19 cellular contexts compared by ENCODE assay signal in the genomic region with DNA sequence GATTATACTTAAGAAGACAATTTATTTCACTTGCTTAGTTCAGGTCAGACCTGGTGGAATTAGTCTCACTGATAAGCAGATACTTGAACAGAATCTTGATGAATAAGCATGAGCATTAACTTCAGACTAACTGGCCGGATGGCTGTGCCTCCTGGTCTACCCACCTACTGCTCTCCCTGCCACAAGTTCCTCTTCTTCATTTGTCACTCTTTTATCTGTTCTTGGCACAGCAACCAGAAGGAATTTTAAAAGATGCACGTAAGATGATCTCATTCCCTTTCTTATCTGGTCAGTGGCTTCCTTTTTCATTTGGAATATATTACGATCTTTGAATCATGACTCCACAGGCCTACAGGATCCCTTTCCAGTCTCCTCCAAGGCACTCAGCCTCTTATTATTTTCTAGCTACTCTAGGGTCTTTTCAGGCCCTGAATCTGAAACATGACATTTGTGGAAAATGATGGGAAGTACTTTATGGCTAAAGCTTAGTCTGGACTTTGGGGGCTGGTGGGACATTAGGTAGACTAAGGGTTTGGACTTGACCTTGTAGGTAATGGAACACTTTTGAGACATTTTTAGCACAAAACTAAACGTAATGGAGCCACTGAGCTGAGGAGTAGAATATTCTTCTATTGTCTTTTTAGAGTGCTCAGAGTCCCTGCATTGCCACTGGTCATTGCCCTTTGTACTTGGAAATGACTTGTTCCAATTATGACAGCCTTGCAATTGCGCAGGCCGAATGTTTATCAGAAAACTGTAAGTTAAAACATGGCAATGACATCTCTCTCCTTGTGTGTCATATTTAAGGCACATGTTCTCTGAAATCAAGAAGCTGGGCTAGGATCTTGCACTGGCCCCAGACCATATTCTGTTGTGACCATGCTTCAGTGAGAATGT. TPM values are rescaled to one million over a fixed set of nuclear protein-coding genes. Genes with fewer than 3 reads are reported as not detected.
A peak's percentile ranks its signal among the peaks of the same experiment; 100 is the strongest.
DNase-seq lines count a peak whose midpoint lies in the region; ATAC-seq, FAIRE-seq and TF ChIP-seq lines count a peak whose summit lies in the region.
"Had no signal": no experiment of that assay in that cellular context is flagged by ENCODE, and none has a peak within 500 bp of the region (broad histone marks: within the 10 kb centered on the region; RNA-seq: fewer than 3 reads in every experiment).

No MANE protein-coding gene starts in this region.

- TF ChIP-seq EP300 in transverse colon (IDR thresholded peaks at IDR 0.05; ENCODE audit: low read depth), result no peak

- in situ Hi-C loops in transverse colon (cut with MboI; ENCODE audit: low pct_ligation_motif_present in 1 of 4, low pct_unique_long_range_greater_than_20kb in 1 of 4, low sequenced_read_pairs in 3 of 4), result no loop called here

- H3K27ac Mint-ChIP-seq in astrocyte (ENCODE audit: unreplicated experiment), result no peak overlapping the region
- H3K27ac Mint-ChIP-seq in nephron, result peak overlapping the region; percentile 22 to 72 (median 44)
- H3K27ac Mint-ChIP-seq: B cell; CD4-positive, alpha-beta memory T cell; HFFc6 had no signal

- TF ChIP-seq POLR2A in transverse colon (IDR thresholded peaks at IDR 0.05), result no peak

- H3K9ac ChIP-seq in astrocyte (ENCODE audit: low read length), result no peak overlapping the region

- peak; percentile 59 for ATAC-seq in SK-N-SH treated with all-trans-retinoic acid at 6 μM for 48 hours

- H4K20me1 ChIP-seq in astrocyte (ENCODE audit: insufficient read depth, low read length), result no peaks in the 10 kb centered on the region

- H3K79me2 ChIP-seq in astrocyte (ENCODE audit: insufficient read depth, low read length), result no peaks in the 10 kb centered on the region

- H3K27ac ChIP-seq in astrocyte (ENCODE audit: low read depth, low read length), result no peak overlapping the region
- no peak overlapping the region for H3K27ac ChIP-seq in transverse colon
- H3K27ac ChIP-seq: SK-N-MC had no signal

- H3K4me1 Mint-ChIP-seq in astrocyte (ENCODE audit: low read depth, unreplicated experiment) (peaks cover 6% of the 10 kb centered on the region), nephron (peaks cover 53% of the 10 kb centered on the region)
- H3K4me1 Mint-ChIP-seq: CD4-positive, alpha-beta memory T cell had no signal

- TF ChIP-seq CTCF in astrocyte (IDR thresholded peaks at IDR 0.05; ENCODE audit: insufficient read depth, low read depth, low read length) (no peak), nephron (IDR thresholded peaks at IDR 0.05; ENCODE audit: unreplicated experiment in 3 of 3) (no peak), transverse colon (IDR thresholded peaks at IDR 0.05) (no peak)

- no peak overlapping the region for H3K4me2 ChIP-seq in astrocyte (ENCODE audit: low read length)

- H3K9me3 ChIP-seq in astrocyte (ENCODE audit: insufficient read depth, low read depth, low read length) (no peaks in the 10 kb centered on the region), transverse colon (no peaks in the 10 kb centered on the region)

- DNase-seq in KG1 (lab: John Stamatoyannopoulos, UW), result peak; percentile 13
- DNase-seq in astrocyte (ENCODE audit: low read depth), result peak; percentile 33
- no peak for DNase-seq in HuH-7 (ENCODE audit: low spot score)
- DNase-seq in transverse colon, result no peak
- DNase-seq in HTR-8/SVneo (ENCODE audit: insufficient read length, low spot score), result no peak
- DNase-seq in NCI-H510A (lab: John Stamatoyannopoulos, UW), result no peak
- DNase-seq: CD4-positive, alpha-beta memory T cell; DMS79 treated with DMSO at 0.1 percent for 48 hours; HFFc6; NCI-H146; NCI-H2227 treated with DMSO at 0.1 percent for 48 hours; NCI-H526 treated with DMSO at 0.1 percent for 48 hours had no signal

- WGBS in transverse colon (ENCODE audit: low coverage in 1 of 2), 2 donors, result 67 to 78% methylated on average over 6 of the region's 6 CpGs

- H3K4me1 ChIP-seq in astrocyte (ENCODE audit: insufficient read depth, low read length) (no peaks in the 10 kb centered on the region), transverse colon (peaks cover 0 to 13% (median 5%) of the 10 kb centered on the region in 4 donors)

- intact Hi-C loops in transverse colon (cut with DNase I; ENCODE audit: low total_unique reads), result no loop called here

- H3K36me3 Mint-ChIP-seq in astrocyte (ENCODE audit: low read depth, unreplicated experiment) (no peaks in the 10 kb centered on the region), nephron (ENCODE audit: low read depth) (peaks cover 4% of the 10 kb centered on the region)
- H3K36me3 Mint-ChIP-seq: CD4-positive, alpha-beta memory T cell had no signal

- H3K4me3 ChIP-seq in astrocyte (ENCODE audit: insufficient read depth, low read depth, low read length), result no peak overlapping the region
- H3K4me3 ChIP-seq in transverse colon, result no peak overlapping the region
- H3K4me3 ChIP-seq: SK-N-MC had no signal

- H3K36me3 ChIP-seq in astrocyte (ENCODE audit: insufficient read depth, low read length) (no peaks in the 10 kb centered on the region), transverse colon (no peaks in the 10 kb centered on the region)

- H2AFZ ChIP-seq in astrocyte (ENCODE audit: low read depth, low read length), result no peak overlapping the region

- H3K27me3 Mint-ChIP-seq in astrocyte (ENCODE audit: low read depth, unreplicated experiment), result peaks cover 5% of the 10 kb centered on the region
- no peaks in the 10 kb centered on the region for H3K27me3 Mint-ChIP-seq in nephron (ENCODE audit: low read depth)
- H3K27me3 Mint-ChIP-seq: B cell had no signal

- H3K27me3 ChIP-seq in astrocyte (ENCODE audit: insufficient read depth, low read length) (no peaks in the 10 kb centered on the region), transverse colon (no peaks in the 10 kb centered on the region)

- H3K9me3 Mint-ChIP-seq in astrocyte (ENCODE audit: unreplicated experiment) (no peaks in the 10 kb centered on the region), nephron (no peaks in the 10 kb centered on the region)
- H3K9me3 Mint-ChIP-seq: CD4-positive, alpha-beta memory T cell; HFFc6 had no signal

- FAIRE-seq in astrocyte (lab: Jason Lieb, UNC) (no peak), HTR-8/SVneo (lab: Jason Lieb, UNC) (no peak)
- FAIRE-seq: D721Med, G401.6, H1 had no signal

- H3K4me3 Mint-ChIP-seq in astrocyte (ENCODE audit: unreplicated experiment), result no peak overlapping the region
- no peak overlapping the region for H3K4me3 Mint-ChIP-seq in nephron
- H3K4me3 Mint-ChIP-seq: B cell; CD4-positive, alpha-beta memory T cell; HFFc6 had no signal

TF ChIP-seq in SK-N-SH treated with all-trans-retinoic acid at 6 μM for 48 hours, 23 proteins besides CTCF, POLR2A, EP300 and RAD21 (continues in another document):
- TF ChIP-seq ZNF565 (CRISPR knock-in tag; conservative IDR thresholded peaks at IDR 0.05; ENCODE audit: low read depth), result no peak
- TF ChIP-seq SNAI2 (CRISPR knock-in tag; IDR thresholded peaks at IDR 0.05), result peak; percentile 72; the same call in 1 of the 2 replicates
- TF ChIP-seq TCF4 (CRISPR knock-in tag; IDR thresholded peaks at IDR 0.05; ENCODE audit: borderline replicate concordance), result no peak
- TF ChIP-seq, protein P1, sequence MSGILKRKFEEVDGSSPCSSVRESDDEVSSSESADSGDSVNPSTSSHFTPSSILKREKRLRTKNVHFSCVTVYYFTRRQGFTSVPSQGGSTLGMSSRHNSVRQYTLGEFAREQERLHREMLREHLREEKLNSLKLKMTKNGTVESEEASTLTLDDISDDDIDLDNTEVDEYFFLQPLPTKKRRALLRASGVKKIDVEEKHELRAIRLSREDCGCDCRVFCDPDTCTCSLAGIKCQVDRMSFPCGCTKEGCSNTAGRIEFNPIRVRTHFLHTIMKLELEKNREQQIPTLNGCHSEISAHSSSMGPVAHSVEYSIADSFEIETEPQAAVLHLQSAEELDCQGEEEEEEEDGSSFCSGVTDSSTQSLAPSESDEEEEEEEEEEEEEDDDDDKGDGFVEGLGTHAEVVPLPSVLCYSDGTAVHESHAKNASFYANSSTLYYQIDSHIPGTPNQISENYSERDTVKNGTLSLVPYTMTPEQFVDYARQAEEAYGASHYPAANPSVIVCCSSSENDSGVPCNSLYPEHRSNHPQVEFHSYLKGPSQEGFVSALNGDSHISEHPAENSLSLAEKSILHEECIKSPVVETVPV (CRISPR knock-in tag; IDR thresholded peaks at IDR 0.05), result no peak
- no peak for TF ChIP-seq TOX (CRISPR knock-in tag; IDR thresholded peaks at IDR 0.05; ENCODE audit: borderline replicate concordance)
- no peak for TF ChIP-seq ESRRG (CRISPR knock-in tag; IDR thresholded peaks at IDR 0.05)
- TF ChIP-seq OSR1 (CRISPR knock-in tag; IDR thresholded peaks at IDR 0.05), result no peak
- TF ChIP-seq, protein P2, sequence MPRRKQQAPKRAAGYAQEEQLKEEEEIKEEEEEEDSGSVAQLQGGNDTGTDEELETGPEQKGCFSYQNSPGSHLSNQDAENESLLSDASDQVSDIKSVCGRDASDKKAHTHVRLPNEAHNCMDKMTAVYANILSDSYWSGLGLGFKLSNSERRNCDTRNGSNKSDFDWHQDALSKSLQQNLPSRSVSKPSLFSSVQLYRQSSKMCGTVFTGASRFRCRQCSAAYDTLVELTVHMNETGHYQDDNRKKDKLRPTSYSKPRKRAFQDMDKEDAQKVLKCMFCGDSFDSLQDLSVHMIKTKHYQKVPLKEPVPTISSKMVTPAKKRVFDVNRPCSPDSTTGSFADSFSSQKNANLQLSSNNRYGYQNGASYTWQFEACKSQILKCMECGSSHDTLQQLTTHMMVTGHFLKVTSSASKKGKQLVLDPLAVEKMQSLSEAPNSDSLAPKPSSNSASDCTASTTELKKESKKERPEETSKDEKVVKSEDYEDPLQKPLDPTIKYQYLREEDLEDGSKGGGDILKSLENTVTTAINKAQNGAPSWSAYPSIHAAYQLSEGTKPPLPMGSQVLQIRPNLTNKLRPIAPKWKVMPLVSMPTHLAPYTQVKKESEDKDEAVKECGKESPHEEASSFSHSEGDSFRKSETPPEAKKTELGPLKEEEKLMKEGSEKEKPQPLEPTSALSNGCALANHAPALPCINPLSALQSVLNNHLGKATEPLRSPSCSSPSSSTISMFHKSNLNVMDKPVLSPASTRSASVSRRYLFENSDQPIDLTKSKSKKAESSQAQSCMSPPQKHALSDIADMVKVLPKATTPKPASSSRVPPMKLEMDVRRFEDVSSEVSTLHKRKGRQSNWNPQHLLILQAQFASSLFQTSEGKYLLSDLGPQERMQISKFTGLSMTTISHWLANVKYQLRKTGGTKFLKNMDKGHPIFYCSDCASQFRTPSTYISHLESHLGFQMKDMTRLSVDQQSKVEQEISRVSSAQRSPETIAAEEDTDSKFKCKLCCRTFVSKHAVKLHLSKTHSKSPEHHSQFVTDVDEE (CRISPR knock-in tag; IDR thresholded peaks at IDR 0.05), result no peak
- no peak for TF ChIP-seq ZC3H10 (CRISPR knock-in tag; IDR thresholded peaks at IDR 0.05)
- no peak for TF ChIP-seq BACH2 (CRISPR knock-in tag; IDR thresholded peaks at IDR 0.05; ENCODE audit: borderline replicate concordance)

RNA-seq across cellular contexts. Expression of a gene that starts 16.0 kb away (rescaled TPM):
- total RNA-seq in astrocyte, result 1.8 and 3.2 TPM in 2 replicates
- total RNA-seq in transverse colon, result 1 to 10 TPM in 2 of 4 donors, under 1 TPM in 1, not detected in 1; 1.00 to 5.7 (median 1.9) TPM

Comparison
In these comparisons a context has a peak if more than half of its experiments do, and no peak if none do; other contexts are left out.
1. DNase-seq: peak in KG1 (single experiment) and astrocyte (single experiment); none in HuH-7 (single experiment), transverse colon (single experiment), HTR-8/SVneo (single experiment) and NCI-H510A (single experiment).